In the genomic region with DNA sequence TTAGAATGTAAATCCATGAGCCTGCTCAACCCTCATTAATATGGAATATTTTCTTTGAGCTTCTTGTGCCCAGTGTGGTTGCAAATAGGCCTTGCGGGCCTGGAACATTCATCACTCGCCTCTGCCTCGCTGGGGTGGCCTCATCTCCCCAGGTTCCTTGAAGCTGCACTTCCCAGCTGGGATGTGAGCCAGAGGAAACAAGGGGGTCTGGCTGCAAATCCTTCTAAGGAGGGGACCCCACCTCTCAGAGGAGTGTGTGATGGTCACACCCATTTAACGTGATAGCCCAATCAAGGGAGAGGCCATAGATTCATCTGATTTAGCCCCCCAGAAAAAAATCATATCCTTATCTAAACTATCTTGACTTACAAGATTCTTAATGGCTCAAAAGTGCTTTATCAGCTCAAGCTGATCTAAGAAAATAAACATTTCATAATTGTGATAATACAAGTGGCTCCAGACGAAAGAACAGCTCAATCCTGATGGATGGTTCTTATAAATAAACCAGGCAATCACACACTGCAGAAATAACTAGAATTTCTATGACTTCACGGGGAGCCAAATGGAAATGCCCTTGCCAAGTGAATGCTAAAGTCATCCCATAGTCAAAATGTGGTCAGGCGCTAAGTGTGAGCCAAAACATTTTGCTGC, we compare ENCODE assay signal across 17 cellular contexts.
DNase-seq lines count a peak whose midpoint lies in the region; ATAC-seq and FAIRE-seq lines count a peak whose summit lies in the region.
"Had no signal": no experiment of that assay in that cellular context is flagged by ENCODE, and none has a peak within 500 bp of the region (broad histone marks: within the 10 kb centered on the region; RNA-seq: fewer than 3 reads in every experiment).

No MANE protein-coding gene starts in this region.

- H3K36me3 ChIP-seq in subcutaneous abdominal adipose tissue (ENCODE audit: control insufficient read depth in 5 of 5, insufficient read depth in 5 of 5, low read length in 5 of 5) (no peaks in the 10 kb centered on the region), small intestine (ENCODE audit: control insufficient read depth in 2 of 2, insufficient read depth in 2 of 2, low read length in 2 of 2) (no peaks in the 10 kb centered on the region)

- no peak overlapping the region for H3K4me3 ChIP-seq in subcutaneous abdominal adipose tissue (ENCODE audit: low read depth in 1 of 5, low read length in 5 of 5)
- H3K4me3 ChIP-seq in small intestine (ENCODE audit: low read depth in 1 of 2, low read length in 2 of 2), result no peak overlapping the region
- H3K4me3 ChIP-seq: GM23338, psoas muscle had no signal

- H3K27ac ChIP-seq in subcutaneous abdominal adipose tissue (ENCODE audit: low read depth, low read length) (peak overlapping the region; percentile 69), small intestine (ENCODE audit: low read depth in 1 of 2, low read length in 1 of 2) (no peak overlapping the region)
- H3K27ac ChIP-seq: psoas muscle had no signal

- no peak for FAIRE-seq in small intestine (lab: Jason Lieb, UNC)

- WGBS in small intestine, 3 donors, result 65 to 87% (median 87%) methylated on average over 7 of the region's 7 CpGs

- ATAC-seq in GM21723 (IDR thresholded peaks at IDR 0.05; ENCODE audit: unreplicated experiment), result no peak
- ATAC-seq: GM23338; natural killer cell treated with Interleukin-12 subunit alpha and Interleukin-12 subunit beta and Interleukin-15 and Interleukin-18, amount 100 ng/mL, for 72 hours; psoas muscle had no signal

- H3K27me3 ChIP-seq in subcutaneous abdominal adipose tissue (ENCODE audit: control insufficient read depth in 5 of 5, insufficient read depth in 4 of 5, low read length in 5 of 5) (no peaks in the 10 kb centered on the region), small intestine (ENCODE audit: control insufficient read depth in 2 of 2, insufficient read depth in 2 of 2, low read length in 2 of 2) (no peaks in the 10 kb centered on the region)

- no peaks in the 10 kb centered on the region for H3K9me3 ChIP-seq in subcutaneous abdominal adipose tissue (ENCODE audit: control insufficient read depth in 5 of 5, low read length in 5 of 5)
- no peaks in the 10 kb centered on the region for H3K9me3 ChIP-seq in small intestine (ENCODE audit: control insufficient read depth, low read depth)
- H3K9me3 ChIP-seq: psoas muscle had no signal

- peaks cover 4 to 34% (median 26%) of the 10 kb centered on the region in 5 donors for H3K4me1 ChIP-seq in subcutaneous abdominal adipose tissue (ENCODE audit: control insufficient read depth in 5 of 5, insufficient read depth in 5 of 5, low read length in 5 of 5)
- H3K4me1 ChIP-seq in small intestine (ENCODE audit: control insufficient read depth in 2 of 2, insufficient read depth in 1 of 2, low read depth in 1 of 2, low read length in 1 of 2), result no peaks in the 10 kb centered on the region
- H3K4me1 ChIP-seq: psoas muscle had no signal

- DNase-seq in GM03348 (ENCODE audit: low spot score), result peak; percentile 41
- peak; percentile 89 for DNase-seq in amniotic epithelial cell (ENCODE audit: low read depth)
- DNase-seq in hepatic stellate cell (ENCODE audit: low spot score), result peak; percentile 35
- no peak for DNase-seq in GM19240 (ENCODE audit: insufficient read length, low spot score)
- DNase-seq in small intestine, result no peak
- DNase-seq: activated CD4-positive, alpha-beta memory T cell treated with anti-CD3 and anti-CD28 coated beads for 36 hours; CD4-positive, CD25-positive, alpha-beta regulatory T cell; cortex of kidney; erythroblast; NCI-H2081; NCI-H526; OCI-M1 had no signal

- peak overlapping the region in 1 of 5 donors; percentile 37 for H3K9ac ChIP-seq in subcutaneous abdominal adipose tissue (ENCODE audit: low read length in 5 of 5)

Comparison
In these comparisons a context has a peak if more than half of its experiments do, and no peak if none do; other contexts are left out.
1. DNase-seq: peak in GM03348 (single experiment), amniotic epithelial cell (single experiment) and hepatic stellate cell (single experiment); none in GM19240 (single experiment) and small intestine (single experiment).